In genomic region chr15:101651753-101652097, GRCh38 we compare ENCODE assay signal across 9 cellular contexts. TPM values are rescaled to one million over a fixed set of nuclear protein-coding genes. Genes with fewer than 3 reads are reported as not detected.
DNase-seq lines count a peak whose midpoint lies in the region; ATAC-seq, FAIRE-seq and TF ChIP-seq lines count a peak whose summit lies in the region.
"Had no signal": no experiment of that assay in that cellular context is flagged by ENCODE, and none has a peak within 500 bp of the region (broad histone marks: within the 10 kb centered on the region; RNA-seq: fewer than 3 reads in every experiment).

No MANE protein-coding gene starts in this region.

- no peaks in the 10 kb centered on the region for H4K20me1 ChIP-seq in mammary epithelial cell (ENCODE audit: insufficient read depth, low read length)
- no peaks in the 10 kb centered on the region; the same call in 1 of the 2 replicates for H4K20me1 ChIP-seq in HepG2 (ENCODE audit: insufficient read depth, low read length)

- BruUV-seq in mammary epithelial cell (replicated peaks; lab: Mats Ljungman, UMichigan) (TSS peak; percentile 41), HepG2 (replicated peaks; lab: Mats Ljungman, UMichigan) (no TSS peak)

- peaks cover 2% of the 10 kb centered on the region for H3K36me3 ChIP-seq in mammary epithelial cell (ENCODE audit: insufficient read depth, low read length)
- H3K36me3 ChIP-seq in HepG2 (replicated peaks in 1 of 2; ENCODE audit: control insufficient read depth in 1 of 2, insufficient read depth in 2 of 2, low read length in 2 of 2): peaks cover 3 to 19% of the 10 kb centered on the region in 2 experiments

- 6% methylated on average over 12 of the region's 28 CpGs for WGBS in mammary epithelial cell (ENCODE audit: low coverage, missing lambda C conversion rate)
- WGBS in HepG2 (ENCODE audit: low lambda C conversion rate): 0% methylated on average over 11 of the region's 28 CpGs

- H3K27ac ChIP-seq in mammary epithelial cell (ENCODE audit: insufficient read depth, low read depth, low read length) (peak overlapping the region; percentile 88), HepG2 (ENCODE audit: extremely low read length, insufficient read depth, low read length) (peak overlapping the region; percentile 80), temporal lobe (ENCODE audit: low read depth, low read length) (peak overlapping the region; percentile 92)

- ATAC-seq in HG02623 (IDR thresholded peaks at IDR 0.05; ENCODE audit: unreplicated experiment): peak; percentile 45
- peak; percentile 68; the same call in 1 of the 3 replicates for ATAC-seq in HepG2

- TF ChIP-seq POLR2A in HepG2 (IDR thresholded peaks at IDR 0.05; ENCODE audit: insufficient read depth in 1 of 2, low read depth in 2 of 2, low read length in 2 of 2): no peak

- peak overlapping the region; percentile 96 for H3K9ac ChIP-seq in mammary epithelial cell (ENCODE audit: insufficient read depth, low read length)
- peak overlapping the region; percentile 81 for H3K9ac ChIP-seq in HepG2 (ENCODE audit: insufficient read depth, low read depth, low read length)

- H3K4me1 ChIP-seq in mammary epithelial cell (ENCODE audit: insufficient read depth, low read length): peaks cover 17% of the 10 kb centered on the region
- H3K4me1 ChIP-seq in HepG2 (ENCODE audit: insufficient read depth, low read length): peaks cover 40% of the 10 kb centered on the region

- POLR2A ChIA-PET in HepG2 (lab: Yijun Ruan, JAX): interaction anchor here (0.8 kb wide), 1 partner anchor 213 kb away, joined by 3 read pairs; no protein-coding TSS in a partner anchor

- TF ChIP-seq CTCF in mammary epithelial cell (conservative IDR thresholded peaks at IDR 0.05 in 1 of 2, IDR thresholded peaks at IDR 0.05 in 1 of 2; ENCODE audit: extremely low read depth in 1 of 2, insufficient read depth in 1 of 2, low read depth in 1 of 2, low read length in 2 of 2) (no peak), HepG2 (CRISPR knock-in tag; IDR thresholded peaks at IDR 0.05) (no peak)

- intact Hi-C loops in mammary epithelial cell (cut with micrococcal nuclease): loop anchor here (2.0 kb wide), 1 partner anchor 71 kb away; no protein-coding TSS in a partner anchor
- intact Hi-C loops in HepG2 (cut with micrococcal nuclease; ENCODE audit: unreplicated experiment): loop anchor here (2.0 to 5.0 kb wide), 3 partner anchors 73 to 359 kb away; partner anchors contain the start of gene TARS3

- H3K79me2 ChIP-seq in mammary epithelial cell (ENCODE audit: insufficient read depth, low read length) (peaks cover 56% of the 10 kb centered on the region), HepG2 (ENCODE audit: insufficient read depth, low read length) (peaks cover 47% of the 10 kb centered on the region)

- CTCF ChIA-PET in mammary epithelial cell (lab: Charles Lee; ENCODE audit: low non-redundant PET): no interaction called here
- CTCF ChIA-PET in HepG2 (lab: Yijun Ruan, JAX; ENCODE audit: low intra/inter-chr PET ratio, low total read pairs): interaction anchor here (0.8 kb wide), 1 partner anchor 11 kb away, joined by 3 read pairs; no protein-coding TSS in a partner anchor

- no peak for FAIRE-seq in HepG2 (lab: Jason Lieb, UNC)
- FAIRE-seq: endometrium had no signal

- H3K9me3 ChIP-seq in mammary epithelial cell (replicated peaks; ENCODE audit: insufficient read depth, low read length) (no peaks in the 10 kb centered on the region), HepG2 (ENCODE audit: low read length) (no peaks in the 10 kb centered on the region)

- peak overlapping the region; percentile 99 for H2AFZ ChIP-seq in mammary epithelial cell (ENCODE audit: low read depth, low read length)
- H2AFZ ChIP-seq in HepG2 (ENCODE audit: low read length): no peak overlapping the region

- in situ Hi-C loops in mammary epithelial cell (cut with MboI; ENCODE audit: low sequenced_read_pairs in 2 of 2): loop anchor here in 1 of 2 donors (5.0 kb wide), 1 partner anchor 359 kb away; no protein-coding TSS in a partner anchor
- in situ Hi-C loops in HepG2 (cut with HindIII; ENCODE audit: extremely low pct_ligation_motif_present, low pct_unique_long_range_greater_than_20kb): loop anchor here (5.0 kb wide), 1 partner anchor 364 kb away; no protein-coding TSS in a partner anchor

- TF ChIP-seq EP300 in HepG2 (IDR thresholded peaks at IDR 0.05; ENCODE audit: low read depth in 2 of 2, low read length in 2 of 2) (no peak), HepG2 (CRISPR knock-in tag; IDR thresholded peaks at IDR 0.05; ENCODE audit: borderline replicate concordance) (no peak)

- H3K4me3 ChIP-seq in mammary epithelial cell (replicated peaks in 1 of 3; ENCODE audit: insufficient read depth in 1 of 3, low read depth in 2 of 3, low read length in 3 of 3) (peak overlapping the region; percentile 88 to 99 (median 98)), HepG2 (replicated peaks in 1 of 3; ENCODE audit: insufficient read depth in 1 of 3, low read depth in 2 of 3, low read length in 3 of 3) (peak overlapping the region; percentile 72 to 91 (median 80))

- dilution Hi-C loops in mammary epithelial cell (cut with HindIII; ENCODE audit: low sequenced_read_pairs): loop anchor here (5.0 kb wide), 1 partner anchor 354 kb away; the partner anchor contains the start of gene SNRPA1

- DNase-seq in NCI-H748 (lab: John Stamatoyannopoulos, UW; ENCODE audit: unreplicated experiment) (peak; percentile 62), NCI-H748 treated with DMSO at 0.1 percent for 48 hours (lab: John Stamatoyannopoulos, UW) (no peak), NOMO-1 treated with DMSO at 0.1 percent for 48 hours (lab: John Stamatoyannopoulos, UW; ENCODE audit: unreplicated experiment) (peak; percentile 57), mammary epithelial cell (peak; percentile 43), HepG2 (ENCODE audit: low spot score) (peak; percentile 21), AG08395 (ENCODE audit: low spot score) (no peak)

- no peak for TF ChIP-seq RAD21 in HepG2 (CRISPR knock-in tag; IDR thresholded peaks at IDR 0.05)

- H3K4me2 ChIP-seq in mammary epithelial cell (ENCODE audit: insufficient read depth, low read depth, low read length) (peak overlapping the region; percentile 86), HepG2 (ENCODE audit: low read depth, low read length) (peak overlapping the region; percentile 90)

- H3K27me3 ChIP-seq in mammary epithelial cell (ENCODE audit: insufficient read depth, low read length): no peaks in the 10 kb centered on the region
- H3K27me3 ChIP-seq in HepG2 (ENCODE audit: control insufficient read depth in 1 of 2, insufficient read depth in 2 of 2, low read length in 2 of 2): no peaks in the 10 kb centered on the region; a peak in 1 of 5 replicates

TF ChIP-seq in HepG2, 621 proteins besides CTCF, POLR2A, EP300 and RAD21 (continues in another document):
- TF ChIP-seq SIN3A (IDR thresholded peaks at IDR 0.05; ENCODE audit: borderline replicate concordance, low read depth, low read length): peak; percentile 29; the same call in 1 of the 2 replicates
- TF ChIP-seq KMT2A (CRISPR knock-in tag; IDR thresholded peaks at IDR 0.05): no peak
- no peak for TF ChIP-seq ZBTB49 (CRISPR knock-in tag; IDR thresholded peaks at IDR 0.05; ENCODE audit: borderline replicate concordance)

RNA-seq across cellular contexts. Expression of gene TM2D3, which starts 0.5 kb away (rescaled TPM):
- total RNA-seq in mammary epithelial cell: 10 to 100 TPM; 27.7 to 36.0 TPM
- 36.2 TPM for polyA plus RNA-seq in mammary epithelial cell
- polyA minus RNA-seq in mammary epithelial cell: 53.7 TPM
- total RNA-seq in HepG2 (2016; rRNA removed; fragmentation: Illumina TruSeq; extraction: Trizol): 17.8 and 31.1 TPM in 2 replicates
- total RNA-seq in HepG2 (2016; cell fraction: cytosol; rRNA removed; fragmentation: Illumina TruSeq; extraction: Trizol; ENCODE audit: low read depth): 8.6 and 9.5 TPM in 2 replicates
- 21.0 and 33.6 TPM in 2 replicates for total RNA-seq in HepG2 (2016; cell fraction: insoluble cytoplasmic fraction; rRNA removed; fragmentation: Illumina TruSeq; extraction: Trizol)
- total RNA-seq in HepG2 (2016; cell fraction: membrane; rRNA removed; fragmentation: Illumina TruSeq; extraction: Trizol): 14.2 and 16.6 TPM in 2 replicates
- 36.0 and 40.5 TPM in 2 replicates for total RNA-seq in HepG2 (2016; cell fraction: nucleus; rRNA removed; fragmentation: Illumina TruSeq; extraction: Trizol)
- polyA plus RNA-seq in HepG2 (2011; rRNA removed): 70.6 and 72.7 TPM in 2 replicates
- 57.2 and 64.0 TPM in 2 replicates for polyA plus RNA-seq in HepG2 (2011; cell fraction: cytosol; rRNA removed)
- polyA plus RNA-seq in HepG2 (2011; cell fraction: nucleus; rRNA removed): 46.5 and 49.1 TPM in 2 replicates
- polyA plus RNA-seq in HepG2 (2012): 54.2 and 56.1 TPM in 2 replicates
- 3.8 TPM in 2 replicates for polyA plus RNA-seq in HepG2 (2016; cell fraction: cytosol; fragmentation: Illumina TruSeq; extraction: Trizol; ENCODE audit: low read depth)
- 18.7 and 22.3 TPM in 2 replicates for polyA plus RNA-seq in HepG2 (2016; cell fraction: insoluble cytoplasmic fraction; fragmentation: Illumina TruSeq; extraction: Trizol; ENCODE audit: low read depth)
- polyA plus RNA-seq in HepG2 (2016; cell fraction: membrane; fragmentation: Illumina TruSeq; extraction: Trizol; ENCODE audit: low read depth): 5.8 and 6.3 TPM in 2 replicates
- polyA plus RNA-seq in HepG2 (2016; cell fraction: nucleus; fragmentation: Illumina TruSeq; extraction: Trizol; ENCODE audit: insufficient read depth, low read depth): 52.3 and 55.0 TPM in 2 replicates
- polyA minus RNA-seq in HepG2 (2011; rRNA and poly(A)+ RNA removed; ENCODE audit: low replicate concordance): 48.9 and 62.2 TPM in 2 replicates
- 32.5 and 41.6 TPM in 2 replicates for polyA minus RNA-seq in HepG2 (2011; cell fraction: cytosol; rRNA and poly(A)+ RNA removed)
- polyA minus RNA-seq in HepG2 (2011; cell fraction: nucleus; rRNA and poly(A)+ RNA removed): 114 and 124 TPM in 2 replicates
- 62.9 TPM for total RNA-seq in temporal lobe

Comparison
In these comparisons a context has a peak if more than half of its experiments do, and no peak if none do; other contexts are left out.
1. DNase-seq: peak in NCI-H748 (single experiment), NOMO-1 treated with DMSO at 0.1 percent for 48 hours (single experiment), mammary epithelial cell (single experiment) and HepG2 (single experiment); none in NCI-H748 treated with DMSO at 0.1 percent for 48 hours (single experiment) and AG08395 (single experiment).
2. Peak in every context shown above with its lines, with median percentiles within 50 percentile points of each other: H3K27ac ChIP-seq.